In the genomic region with DNA sequence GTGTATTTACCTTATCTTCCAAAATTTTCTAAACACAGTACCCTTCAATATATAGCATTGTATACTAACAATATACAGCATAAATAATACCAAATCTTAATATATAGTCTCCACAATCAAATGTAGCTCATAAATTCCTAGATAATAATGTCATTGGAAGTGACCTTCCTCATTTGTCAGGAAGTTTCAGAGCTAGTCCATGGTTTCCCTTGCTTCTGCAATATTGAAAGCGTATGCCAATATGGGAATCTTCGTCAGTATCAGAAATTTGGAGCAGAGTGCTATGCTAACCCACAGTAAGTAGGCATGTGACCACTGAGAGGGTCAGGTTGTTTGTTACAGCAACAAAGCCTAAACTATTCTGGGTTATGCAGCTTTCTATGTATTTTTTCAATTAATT, we compare ENCODE assay signal across 8 cellular contexts.
"Had no signal": no experiment of that assay in that cellular context is flagged by ENCODE, and none has a peak within 500 bp of the region (broad histone marks: within the 10 kb centered on the region; RNA-seq: fewer than 3 reads in every experiment).

No MANE protein-coding gene starts in this region.

- H3K4me1 ChIP-seq: HAP-1 had no signal

- H3K4me3 ChIP-seq: GM23248, HAP-1 had no signal

- H3K4me3 Mint-ChIP-seq: H9, HFFc6 had no signal

- H3K27ac Mint-ChIP-seq: HFFc6 had no signal

- DNase-seq: GM23248, GOT3, H7, H9, HCEC 1CT, HFFc6 had no signal

- H2AFZ ChIP-seq: GM23248 had no signal

- H3K9ac ChIP-seq: GM23248 had no signal

- H3K9me3 Mint-ChIP-seq: H9 had no signal

- ATAC-seq: HCT116 had no signal

- H3K27ac ChIP-seq: GM23248 had no signal

- H3K9me3 ChIP-seq: HAP-1 had no signal

- H3K36me3 ChIP-seq: HAP-1 had no signal
